In the genomic region with DNA sequence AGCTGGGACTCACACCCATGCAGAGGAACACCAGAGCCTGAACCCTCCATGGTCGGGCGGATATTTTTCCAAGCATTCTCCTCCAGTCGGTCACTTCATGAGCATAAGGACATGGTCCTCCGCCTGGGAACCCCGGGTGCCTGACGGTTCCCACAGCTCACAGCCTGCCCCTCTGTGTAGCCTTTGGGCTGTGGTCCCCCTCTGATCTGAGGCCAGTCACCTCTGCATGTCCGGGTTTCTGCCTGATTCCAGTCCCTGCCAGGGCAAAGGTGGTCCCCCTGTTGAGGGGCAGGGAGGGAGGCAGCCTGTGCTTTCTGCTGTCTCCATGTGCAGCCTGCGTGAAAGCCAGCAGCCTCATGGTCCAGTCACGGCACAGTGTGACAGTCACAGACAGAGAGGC, we compare ENCODE assay signal across 26 cellular contexts.
"Had no signal": no experiment of that assay in that cellular context is flagged by ENCODE, and none has a peak within 500 bp of the region (broad histone marks: within the 10 kb centered on the region; RNA-seq: fewer than 3 reads in every experiment).

No MANE protein-coding gene starts in this region.

- DNase-seq: activated CD4-positive, alpha-beta T cell treated with anti-CD3 and anti-CD28 coated beads for 48 hours; activated CD4-positive, alpha-beta T cell treated with anti-CD3 and anti-CD28 coated beads, Interleukin-2, amount 50 U/mL, for 48 hours; activated CD8-positive, alpha-beta memory T cell treated with anti-CD3 and anti-CD28 coated beads, Interleukin-2, amount 10 ng/mL, durations not matched to agents 7 days and 5 days; activated effector memory CD4-positive, alpha-beta T cell treated with anti-CD3 and anti-CD28 coated beads, Interleukin-2, amount 50 U/mL, for 16 hours; activated naive CD4-positive, alpha-beta T cell treated with anti-CD3 and anti-CD28 coated beads for 36 hours; activated naive CD8-positive, alpha-beta T cell treated with anti-CD3 and anti-CD28 coated beads for 36 hours; activated T-cell treated with anti-CD3 and anti-CD28 coated beads, Interleukin-2, amount 50 U/mL, for 4 hours; brain microvascular endothelial cell; Karpas-422; MM.1S; NCI-H1105; NCI-H1436; NCI-H1694 treated with DMSO at 0.1 percent for 48 hours; NCI-H2029 treated with DMSO at 0.1 percent for 48 hours; NCI-H345; NCI-H510A; NCI-H526 treated with DMSO at 0.1 percent for 48 hours; NCI-H82; RPMI8226; SHP77 had no signal

- H3K27me3 Mint-ChIP-seq: activated naive CD8-positive, alpha-beta T cell treated with anti-CD3 and anti-CD28 coated beads for 36 hours had no signal

- H3K27ac Mint-ChIP-seq: activated CD8-positive, alpha-beta memory T cell treated with anti-CD3 and anti-CD28 coated beads, Interleukin-2, amount 10 ng/mL, durations not matched to agents 7 days and 5 days; activated naive CD4-positive, alpha-beta T cell treated with anti-CD3 and anti-CD28 coated beads for 36 hours; activated naive CD8-positive, alpha-beta T cell treated with anti-CD3 and anti-CD28 coated beads for 36 hours; T-helper 1 cell treated with Interleukin-12 subunit alpha and Interleukin-12 subunit beta and Interleukin-4 antibody, amounts not matched to agents 30 μg/mL and 1 μg/mL, for 36 hours had no signal

- H3K27ac ChIP-seq: brain microvascular endothelial cell, cardiac muscle cell, SJSA1 had no signal

- H3K9me3 Mint-ChIP-seq: activated naive CD4-positive, alpha-beta T cell treated with anti-CD3 and anti-CD28 coated beads for 36 hours; activated naive CD8-positive, alpha-beta T cell treated with anti-CD3 and anti-CD28 coated beads for 36 hours; activated T-cell treated with anti-CD3 and anti-CD28 coated beads, Interleukin-2, amount 50 U/mL, for 4 hours; T-helper 1 cell treated with Interleukin-12 subunit alpha and Interleukin-12 subunit beta and Interleukin-4 antibody, amounts not matched to agents 30 μg/mL and 1 μg/mL, for 36 hours had no signal

- FAIRE-seq: K562 had no signal

- H3K36me3 Mint-ChIP-seq: activated CD8-positive, alpha-beta memory T cell treated with anti-CD3 and anti-CD28 coated beads, Interleukin-2, amount 10 ng/mL, durations not matched to agents 7 days and 5 days; activated naive CD8-positive, alpha-beta T cell treated with anti-CD3 and anti-CD28 coated beads for 36 hours had no signal

- H3K9me3 ChIP-seq: SJSA1 had no signal

- H3K4me3 Mint-ChIP-seq: activated CD8-positive, alpha-beta memory T cell treated with anti-CD3 and anti-CD28 coated beads, Interleukin-2, amount 10 ng/mL, durations not matched to agents 7 days and 5 days; activated naive CD4-positive, alpha-beta T cell treated with anti-CD3 and anti-CD28 coated beads for 36 hours; activated naive CD8-positive, alpha-beta T cell treated with anti-CD3 and anti-CD28 coated beads for 36 hours; activated T-cell treated with anti-CD3 and anti-CD28 coated beads, Interleukin-2, amount 50 U/mL, for 4 hours; T-helper 1 cell treated with Interleukin-12 subunit alpha and Interleukin-12 subunit beta and Interleukin-4 antibody, amounts not matched to agents 30 μg/mL and 1 μg/mL, for 36 hours had no signal

- H3K4me1 ChIP-seq: SJSA1 had no signal

- H3K4me3 ChIP-seq: cardiac muscle cell, K562, SJSA1 had no signal

- ATAC-seq: activated CD4-positive, CD25-positive, alpha-beta regulatory T cell treated with anti-CD3 and anti-CD28 coated beads, Interleukin-2, amount 50 U/mL, for 24 hours; activated CD8-positive, alpha-beta memory T cell treated with anti-CD3 and anti-CD28 coated beads, Interleukin-2, amount 10 ng/mL, durations not matched to agents 7 days and 5 days; activated T-cell treated with anti-CD3 and anti-CD28 coated beads, Interleukin-2, amount 50 U/mL, for 4 hours; K562; SK-N-SH treated with all-trans-retinoic acid at 6 μM for 48 hours had no signal

- H3K36me3 ChIP-seq: brain microvascular endothelial cell, cardiac muscle cell, SJSA1 had no signal
